In the genomic region with DNA sequence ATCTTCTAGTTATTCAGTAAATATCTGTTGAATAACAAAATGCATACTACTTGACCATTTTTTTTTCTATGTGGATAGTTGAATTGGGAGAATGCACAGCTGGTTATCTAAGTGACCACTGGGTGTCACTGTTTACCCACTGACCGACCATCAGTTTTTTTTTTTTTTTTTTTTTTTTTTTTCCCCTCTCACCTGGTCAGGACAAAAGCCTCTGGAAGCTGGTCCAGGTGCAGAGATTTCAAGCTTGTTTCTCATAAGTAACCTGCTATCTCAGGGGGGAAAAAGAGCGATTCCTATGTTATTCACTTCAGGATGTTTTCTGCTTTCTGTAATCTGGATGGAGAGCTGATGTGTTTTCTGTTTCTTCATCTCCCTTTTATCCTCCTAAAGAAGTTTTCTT, we compare ENCODE assay signal across 8 cellular contexts.
DNase-seq lines count a peak whose midpoint lies in the region; ATAC-seq and TF ChIP-seq lines count a peak whose summit lies in the region.

No MANE protein-coding gene starts in this region.

- H3K27ac ChIP-seq in suprapubic skin, result no peak overlapping the region

- ATAC-seq in GM19035 (IDR thresholded peaks at IDR 0.05; ENCODE audit: unreplicated experiment), result no peak
- no peak for ATAC-seq in HG02610 (IDR thresholded peaks at IDR 0.05; ENCODE audit: unreplicated experiment)

- peaks cover 2% of the 10 kb centered on the region for H3K27me3 ChIP-seq in suprapubic skin

- TF ChIP-seq CTCF in suprapubic skin (IDR thresholded peaks at IDR 0.05), result peak; percentile 16 to 34

- H3K4me3 ChIP-seq in suprapubic skin, result no peak overlapping the region

- no peak for TF ChIP-seq EP300 in suprapubic skin (IDR thresholded peaks at IDR 0.05)

- no peak for TF ChIP-seq POLR2A in suprapubic skin (IDR thresholded peaks at IDR 0.05)

- peak; percentile 71 for DNase-seq in GM03348 (ENCODE audit: low spot score)
- peak; percentile 30 to 36 for DNase-seq in Kasumi-1 (lab: John Stamatoyannopoulos, UW)
- DNase-seq in SK-N-DZ (ENCODE audit: low spot score), result peak; percentile 55
- peak; percentile 16 for DNase-seq in glomerular endothelial cell (ENCODE audit: extremely low read depth, low read depth, low spot score)
- no peak for DNase-seq in suprapubic skin (ENCODE audit: low spot score in 2 of 2)
- DNase-seq in cerebellar nuclear complex (lab: John Stamatoyannopoulos, UW), result no peak

- no peaks in the 10 kb centered on the region for H3K9me3 ChIP-seq in suprapubic skin

- WGBS in suprapubic skin, result 3% methylated on average over 2 of the region's 2 CpGs

- no peaks in the 10 kb centered on the region for H3K36me3 ChIP-seq in suprapubic skin

- H3K4me1 ChIP-seq in suprapubic skin, result no peaks in the 10 kb centered on the region

Comparison
In these comparisons a context has a peak if more than half of its experiments do, and no peak if none do; other contexts are left out.
1. DNase-seq: peak in GM03348 (single experiment), Kasumi-1 (2 of 2), SK-N-DZ (single experiment) and glomerular endothelial cell (single experiment); none in suprapubic skin (0 of 2) and cerebellar nuclear complex (0 of 2).